In the genomic region with DNA sequence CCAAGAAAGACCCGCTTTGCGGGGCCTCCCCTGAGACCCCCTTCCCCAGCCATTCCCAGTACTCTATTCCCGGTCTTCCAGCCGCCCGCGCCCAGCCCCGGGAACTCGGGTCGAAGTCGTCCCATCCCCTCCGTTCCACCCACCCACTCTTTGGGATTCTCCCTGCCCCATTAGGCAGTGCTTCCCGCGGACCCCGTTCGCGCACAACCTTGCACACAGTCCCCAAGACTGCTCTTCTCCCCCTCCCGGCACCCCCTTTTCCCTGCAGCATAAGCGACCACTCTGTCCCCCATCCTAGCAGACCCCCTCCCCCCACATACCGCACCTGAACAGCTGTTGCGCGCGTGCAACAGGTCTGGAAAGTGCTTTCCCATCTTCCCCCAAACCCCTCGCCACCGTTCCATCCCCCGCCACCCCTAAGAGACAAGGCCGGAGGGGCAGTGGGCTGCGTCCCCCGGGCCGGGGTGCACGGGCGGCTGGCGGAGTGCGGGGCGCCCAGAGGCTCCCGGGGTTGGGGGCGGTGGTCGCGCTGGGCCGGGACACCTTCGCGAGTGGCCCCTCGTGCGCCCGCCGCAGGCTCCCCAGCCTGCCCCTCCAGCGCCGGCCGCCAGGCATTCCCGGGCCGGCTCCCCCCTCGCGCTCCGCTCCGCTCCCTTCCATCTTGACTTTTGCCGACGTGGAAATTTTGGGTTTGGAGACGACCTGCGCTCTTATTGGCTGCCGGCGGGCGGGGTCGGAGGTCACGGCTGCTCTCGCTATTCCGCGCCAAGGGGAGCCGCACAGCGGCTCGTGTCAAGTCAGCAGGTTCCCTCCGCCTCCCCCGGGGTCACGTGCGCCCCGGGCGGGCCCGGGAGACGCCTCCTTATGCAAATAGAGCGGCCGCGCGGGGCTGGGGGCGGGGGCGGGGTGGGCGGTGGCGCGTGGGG, we compare ENCODE assay signal across 8 cellular contexts.
DNase-seq lines count a peak whose midpoint lies in the region; ATAC-seq and TF ChIP-seq lines count a peak whose summit lies in the region.

No MANE protein-coding gene starts in this region.

- in situ Hi-C loops in KBM-7 (cut with MboI; ENCODE audit: low pct_unique_long_range_greater_than_20kb, low sequenced_read_pairs) = no loop called here

- ATAC-seq in GM21723 (IDR thresholded peaks at IDR 0.05; ENCODE audit: unreplicated experiment) = peak; percentile 83
- ATAC-seq in foreskin keratinocyte = peak; percentile 92

- peak; percentile 11 for TF ChIP-seq CTCF in foreskin keratinocyte (conservative IDR thresholded peaks at IDR 0.05)

- DNase-seq in DMS79 treated with DMSO at 0.1 percent for 48 hours (lab: John Stamatoyannopoulos, UW) (peak; percentile 92), KBM-7 (peak; percentile 94), RPMI8226 (peak; percentile 99), foreskin keratinocyte (peak; percentile 79 to 87), stromal cell of bone marrow (ENCODE audit: low read depth) (peak; percentile 80)
- DNase-seq in activated effector memory CD4-positive, alpha-beta T cell treated with Interleukin-2 at 50 U/mL for 16 hours = peak; percentile 82

- no peaks in the 10 kb centered on the region for H3K36me3 ChIP-seq in neuron (ENCODE audit: insufficient read depth, low read length)

- peak overlapping the region; percentile 63 for H2AFZ ChIP-seq in neuron (ENCODE audit: low read depth, low read length)

- H3K4me1 ChIP-seq in foreskin keratinocyte = peaks cover 9% of the 10 kb centered on the region
- H3K4me1 ChIP-seq in neuron (ENCODE audit: insufficient read depth, low read length) = peaks cover 7% of the 10 kb centered on the region

- H3K27ac ChIP-seq in foreskin keratinocyte = peak overlapping the region; percentile 85

- peaks cover 2% of the 10 kb centered on the region for H3K9me3 ChIP-seq in neuron (ENCODE audit: low read length)

- peak overlapping the region; percentile 39 for H3K4me3 ChIP-seq in neuron (ENCODE audit: low read length)

- no peaks in the 10 kb centered on the region for H3K27me3 ChIP-seq in foreskin keratinocyte
- peaks cover 66% of the 10 kb centered on the region for H3K27me3 ChIP-seq in neuron (ENCODE audit: insufficient read depth, low read length)

Comparison
In these comparisons a context has a peak if more than half of its experiments do, and no peak if none do; other contexts are left out.
1. Peak in every context shown above with its lines: DNase-seq, ATAC-seq, H3K4me3 ChIP-seq and H3K27ac ChIP-seq.